Comparison of ENCODE assay signal across 8 cellular contexts in genomic region chr13:55714120-55714519, GRCh38.
"Had no signal": no experiment of that assay in that cellular context is flagged by ENCODE, and none has a peak within 500 bp of the region (broad histone marks: within the 10 kb centered on the region; RNA-seq: fewer than 3 reads in every experiment).

No MANE protein-coding gene starts in this region.

- H3K4me3 ChIP-seq: GM23248 had no signal

- H3K27ac ChIP-seq: GM23248, KMS-11 had no signal

- DNase-seq: GM23248, GOT3, H9, HCEC 1CT, Karpas-422, KBM-7 had no signal

- H2AFZ ChIP-seq: GM23248 had no signal

- FAIRE-seq: HTR-8/SVneo had no signal

- H3K4me2 ChIP-seq: KMS-11 had no signal

- H3K9ac ChIP-seq: GM23248, KMS-11 had no signal
